Comparison of ENCODE assay signal across 14 cellular contexts in genomic region chr14:93330609-93331000, GRCh38. TPM values are rescaled to one million over a fixed set of nuclear protein-coding genes. Genes with fewer than 3 reads are reported as not detected.
A peak's percentile ranks its signal among the peaks of the same experiment; 100 is the strongest.
DNase-seq lines count a peak whose midpoint lies in the region; ATAC-seq, FAIRE-seq and TF ChIP-seq lines count a peak whose summit lies in the region.
"Had no signal": no experiment of that assay in that cellular context is flagged by ENCODE, and none has a peak within 500 bp of the region (broad histone marks: within the 10 kb centered on the region; RNA-seq: fewer than 3 reads in every experiment).

No MANE protein-coding gene starts in this region.

- H3K9ac ChIP-seq in keratinocyte (ENCODE audit: control insufficient read depth, extremely low read depth, insufficient read depth, low read length) (peak overlapping the region; percentile 84), subcutaneous abdominal adipose tissue (ENCODE audit: low read length in 5 of 5) (peak overlapping the region in 1 of 5 donors; percentile 53)

- POLR2A ChIA-PET in activated CD8-positive, alpha-beta T cell treated with anti-CD3 and anti-CD28 coated beads, Interleukin-2, amount 10 ng/mL, durations not matched to agents 7 days and 5 days (lab: Charles Lee), result interaction anchor here (0.6 kb wide), 1 partner anchor 567 kb away, joined by 3 read pairs; no protein-coding TSS in a partner anchor

- no peaks in the 10 kb centered on the region for H3K36me3 Mint-ChIP-seq in activated naive CD4-positive, alpha-beta T cell treated with anti-CD3 and anti-CD28 coated beads, Interleukin-2, amount 50 U/mL, for 24 hours
- H3K36me3 Mint-ChIP-seq in activated CD8-positive, alpha-beta T cell treated with anti-CD3 and anti-CD28 coated beads, Interleukin-2, amount 10 ng/mL, durations not matched to agents 7 days and 5 days (ENCODE audit: low read depth), result peaks cover 5% of the 10 kb centered on the region

- CTCF ChIA-PET in activated CD8-positive, alpha-beta T cell treated with anti-CD3 and anti-CD28 coated beads, Interleukin-2, amount 10 ng/mL, durations not matched to agents 7 days and 5 days (lab: Charles Lee), result no interaction called here

- no peaks in the 10 kb centered on the region for H3K9me3 Mint-ChIP-seq in activated naive CD4-positive, alpha-beta T cell treated with anti-CD3 and anti-CD28 coated beads, Interleukin-2, amount 50 U/mL, for 24 hours
- no peaks in the 10 kb centered on the region for H3K9me3 Mint-ChIP-seq in activated CD8-positive, alpha-beta T cell treated with anti-CD3 and anti-CD28 coated beads, Interleukin-2, amount 10 ng/mL, durations not matched to agents 7 days and 5 days (ENCODE audit: insufficient read depth)

- peaks cover 24% of the 10 kb centered on the region for H3K4me1 ChIP-seq in keratinocyte (ENCODE audit: control insufficient read depth, extremely low read depth, insufficient read depth, low read length)
- peaks cover 3 to 38% (median 31%) of the 10 kb centered on the region in 5 donors for H3K4me1 ChIP-seq in subcutaneous abdominal adipose tissue (ENCODE audit: control insufficient read depth in 5 of 5, insufficient read depth in 5 of 5, low read length in 5 of 5)

- peak overlapping the region; percentile 78 for H3K4me2 ChIP-seq in keratinocyte (ENCODE audit: control insufficient read depth, extremely low read depth, insufficient read depth, low read depth, low read length)

- peak overlapping the region; percentile 78 for H3K27ac ChIP-seq in keratinocyte (ENCODE audit: control insufficient read depth, insufficient read depth, low read length)
- H3K27ac ChIP-seq in subcutaneous abdominal adipose tissue (ENCODE audit: low read depth, low read length), result peak overlapping the region; percentile 95

- H3K27ac Mint-ChIP-seq in activated naive CD4-positive, alpha-beta T cell treated with anti-CD3 and anti-CD28 coated beads, Interleukin-2, amount 50 U/mL, for 24 hours, result no peak overlapping the region
- H3K27ac Mint-ChIP-seq in activated CD8-positive, alpha-beta T cell treated with anti-CD3 and anti-CD28 coated beads, Interleukin-2, amount 10 ng/mL, durations not matched to agents 7 days and 5 days, result no peak overlapping the region

- no peaks in the 10 kb centered on the region for H3K9me1 ChIP-seq in keratinocyte (ENCODE audit: control insufficient read depth, extremely low read depth, insufficient read depth, low read length)

- no peaks in the 10 kb centered on the region for H3K9me3 ChIP-seq in keratinocyte (ENCODE audit: control insufficient read depth, low read depth, low read length)
- no peaks in the 10 kb centered on the region for H3K9me3 ChIP-seq in subcutaneous abdominal adipose tissue (ENCODE audit: control insufficient read depth in 5 of 5, low read length in 5 of 5)
- H3K9me3 ChIP-seq: stomach had no signal

- dilution Hi-C loops in keratinocyte (cut with MboI; ENCODE audit: extremely low pct_ligation_motif_present, low sequenced_read_pairs), result no loop called here

- FAIRE-seq in keratinocyte (lab: Jason Lieb, UNC), result no peak

- H3K4me3 ChIP-seq in keratinocyte (ENCODE audit: control insufficient read depth in 2 of 3, extremely low read depth in 1 of 3, insufficient read depth in 2 of 3, low read depth in 1 of 3, low read length in 3 of 3) (peak overlapping the region in 2 of 3 experiments; percentile 86 to 95), subcutaneous abdominal adipose tissue (ENCODE audit: low read depth in 1 of 5, low read length in 5 of 5) (no peak overlapping the region)

- no peak for TF ChIP-seq CTCF in keratinocyte (optimal IDR thresholded peaks at IDR 0.05 in 1 of 3, IDR thresholded peaks at IDR 0.05 in 1 of 3, conservative IDR thresholded peaks at IDR 0.05 in 1 of 3; ENCODE audit: extremely low read depth in 1 of 3, insufficient read depth in 2 of 3, low read length in 3 of 3)

- H3K4me1 Mint-ChIP-seq in activated naive CD4-positive, alpha-beta T cell treated with anti-CD3 and anti-CD28 coated beads, Interleukin-2, amount 50 U/mL, for 24 hours, result peaks cover 58% of the 10 kb centered on the region
- H3K4me1 Mint-ChIP-seq in activated CD8-positive, alpha-beta T cell treated with anti-CD3 and anti-CD28 coated beads, Interleukin-2, amount 10 ng/mL, durations not matched to agents 7 days and 5 days (ENCODE audit: low read depth), result peaks cover 36% of the 10 kb centered on the region

- H3K36me3 ChIP-seq in keratinocyte (ENCODE audit: control insufficient read depth in 2 of 2, extremely low read depth in 1 of 2, insufficient read depth in 2 of 2, low read length in 2 of 2), result peaks cover 0 to 5% of the 10 kb centered on the region in 2 experiments
- H3K36me3 ChIP-seq in subcutaneous abdominal adipose tissue (ENCODE audit: control insufficient read depth in 5 of 5, insufficient read depth in 5 of 5, low read length in 5 of 5), result no peaks in the 10 kb centered on the region
- H3K36me3 ChIP-seq: stomach had no signal

- H3K4me3 Mint-ChIP-seq in activated naive CD4-positive, alpha-beta T cell treated with anti-CD3 and anti-CD28 coated beads, Interleukin-2, amount 50 U/mL, for 24 hours, result peak overlapping the region; percentile 90
- peak overlapping the region; percentile 78 for H3K4me3 Mint-ChIP-seq in activated CD8-positive, alpha-beta T cell treated with anti-CD3 and anti-CD28 coated beads, Interleukin-2, amount 10 ng/mL, durations not matched to agents 7 days and 5 days

- no peaks in the 10 kb centered on the region for H3K27me3 ChIP-seq in keratinocyte (ENCODE audit: control insufficient read depth, extremely low read depth, insufficient read depth, low read length)
- H3K27me3 ChIP-seq in subcutaneous abdominal adipose tissue (ENCODE audit: control insufficient read depth in 5 of 5, insufficient read depth in 4 of 5, low read length in 5 of 5), result no peaks in the 10 kb centered on the region
- H3K27me3 ChIP-seq: stomach had no signal

- H4K20me1 ChIP-seq in keratinocyte (ENCODE audit: control insufficient read depth, extremely low read depth, insufficient read depth, low read length), result peaks cover 4% of the 10 kb centered on the region

- H2AFZ ChIP-seq in keratinocyte (ENCODE audit: control insufficient read depth, low read length), result no peak overlapping the region

- H3K79me2 ChIP-seq in keratinocyte (ENCODE audit: control insufficient read depth, insufficient read depth, low read length), result peaks cover 76% of the 10 kb centered on the region

- DNase-seq in activated naive CD4-positive, alpha-beta T cell treated with Interleukin-2 at 50 U/mL for 16 hours, result no peak
- no peak for DNase-seq in activated CD8-positive, alpha-beta T cell treated with anti-CD3 and anti-CD28 coated beads, Interleukin-2, amount 10 ng/mL, durations not matched to agents 7 days and 5 days
- DNase-seq in keratinocyte (ENCODE audit: low read depth, low spot score), result no peak
- no peak for DNase-seq in NCI-H2227 treated with DMSO at 0.1 percent for 48 hours (lab: John Stamatoyannopoulos, UW)
- no peak for DNase-seq in NCI-H345 (lab: John Stamatoyannopoulos, UW)
- DNase-seq: activated naive CD4-positive, alpha-beta T cell treated with anti-CD3 and anti-CD28 coated beads, Interleukin-2, amount 50 U/mL, for 16 hours; KBM-7; NCI-H748 treated with DMSO at 0.1 percent for 48 hours; stimulated activated CD4-positive, alpha-beta T cell treated with anti-CD3 and anti-CD28 coated beads, Interleukin-12 subunit alpha, Interleukin-12 subunit beta, amount 100 ng/mL, for 4 hours; stomach had no signal

- no peak for ATAC-seq in activated CD8-positive, alpha-beta T cell treated with anti-CD3 and anti-CD28 coated beads, Interleukin-2, amount 10 ng/mL, durations not matched to agents 7 days and 5 days
- no peak for ATAC-seq in GM21390 (IDR thresholded peaks at IDR 0.05; ENCODE audit: unreplicated experiment)

- no peaks in the 10 kb centered on the region for H3K27me3 Mint-ChIP-seq in activated naive CD4-positive, alpha-beta T cell treated with anti-CD3 and anti-CD28 coated beads, Interleukin-2, amount 50 U/mL, for 24 hours
- H3K27me3 Mint-ChIP-seq in activated CD8-positive, alpha-beta T cell treated with anti-CD3 and anti-CD28 coated beads, Interleukin-2, amount 10 ng/mL, durations not matched to agents 7 days and 5 days (ENCODE audit: low read depth), result no peaks in the 10 kb centered on the region

RNA-seq across cellular contexts. Expression of gene BTBD7, which starts 2.2 kb away (rescaled TPM):
- 10 to 100 TPM; 19.0 to 20.4 TPM for total RNA-seq in activated CD8-positive, alpha-beta T cell treated with anti-CD3 and anti-CD28 coated beads, Interleukin-2, amount 10 ng/mL, durations not matched to agents 7 days and 5 days
- 23.2 to 35.1 TPM (median 25.1 TPM) in 3 replicates for polyA plus RNA-seq in keratinocyte
- 22.6 TPM for polyA plus RNA-seq in keratinocyte (2011; ENCODE audit: low read depth)
- polyA plus RNA-seq in keratinocyte (2011; cell fraction: cytosol; rRNA removed), result 18.0 and 24.8 TPM in 2 replicates
- 40.3 and 41.2 TPM in 2 replicates for polyA plus RNA-seq in keratinocyte (2011; cell fraction: nucleus; rRNA removed)
- polyA plus RNA-seq in keratinocyte (2012; ENCODE audit: low replicate concordance), result 12.6 and 24.7 TPM in 2 replicates
- 46.3 to 48.7 TPM (median 48.6 TPM) in 3 replicates for polyA minus RNA-seq in keratinocyte
- polyA minus RNA-seq in keratinocyte (2011; cell fraction: cytosol; rRNA and poly(A)+ RNA removed), result 34.3 TPM
- 45.7 and 81.9 TPM in 2 replicates for polyA minus RNA-seq in keratinocyte (2011; cell fraction: nucleus; rRNA and poly(A)+ RNA removed)

RNA-seq across cellular contexts. Expression of gene COX8C, which starts 16.4 kb away (rescaled TPM):
- total RNA-seq in activated CD8-positive, alpha-beta T cell treated with anti-CD3 and anti-CD28 coated beads, Interleukin-2, amount 10 ng/mL, durations not matched to agents 7 days and 5 days, result not detected
- polyA plus RNA-seq in keratinocyte, result not detected in 3 replicates
- polyA plus RNA-seq in keratinocyte (2011; ENCODE audit: low read depth), result not detected
- polyA plus RNA-seq in keratinocyte (2011; cell fraction: cytosol; rRNA removed), result not detected in 2 replicates
- polyA plus RNA-seq in keratinocyte (2011; cell fraction: nucleus; rRNA removed), result not detected in 2 replicates
- not detected in 2 replicates for polyA plus RNA-seq in keratinocyte (2012; ENCODE audit: low replicate concordance)
- polyA minus RNA-seq in keratinocyte, result not detected in 3 replicates
- polyA minus RNA-seq in keratinocyte (2011; cell fraction: cytosol; rRNA and poly(A)+ RNA removed), result not detected
- not detected in 2 replicates for polyA minus RNA-seq in keratinocyte (2011; cell fraction: nucleus; rRNA and poly(A)+ RNA removed)
- total RNA-seq: lung microvascular endothelial cell, stomach had no signal
- polyA plus RNA-seq: stomach had no signal

Comparison
In these comparisons a context has a peak if more than half of its experiments do, and no peak if none do; other contexts are left out.
1. H3K4me3 ChIP-seq: peak in keratinocyte (2 of 3); none in subcutaneous abdominal adipose tissue (0 of 5).